Comparison of ENCODE assay signal across 8 cellular contexts in genomic region chr7:103227787-103228186, GRCh38.
A peak's percentile ranks its signal among the peaks of the same experiment; 100 is the strongest.
DNase-seq lines count a peak whose midpoint lies in the region; ATAC-seq, FAIRE-seq and TF ChIP-seq lines count a peak whose summit lies in the region.
"Not testable (repeated sequence)": the region's sequence is repeated elsewhere in the genome, so short reads cannot be mapped to it uniquely, and the experiment has no call there.

No MANE protein-coding gene starts in this region.

- H3K9me3 ChIP-seq in DOHH2 (ENCODE audit: control insufficient read depth, insufficient read depth, low read length); GM12878 (replicated peaks; ENCODE audit: control insufficient read depth, insufficient read depth, low read length): not testable (repeated sequence)

- not testable (repeated sequence) for H4K20me1 ChIP-seq in DOHH2 (ENCODE audit: control insufficient read depth, insufficient read depth, low read depth, low read length); GM12878 (ENCODE audit: control insufficient read depth, insufficient read depth)

- CTCF ChIA-PET in GM12878 (lab: Yijun Ruan, JAX) = not testable (repeated sequence)

- not testable (repeated sequence) for TF ChIP-seq CTCF in DOHH2 (IDR thresholded peaks at IDR 0.05; ENCODE audit: low read depth, low read length, poor library complexity, severe bottlenecking); GM12878 (IDR thresholded peaks at IDR 0.05 in 2 of 3, conservative IDR thresholded peaks at IDR 0.05 in 1 of 3; ENCODE audit: control insufficient read depth in 2 of 3, extremely low read depth in 1 of 3, insufficient read depth in 1 of 3, low read depth in 3 of 3, low read length in 3 of 3)

- peak overlapping the region; percentile 67 for H3K4me2 ChIP-seq in DOHH2 (ENCODE audit: low read length)
- not testable (repeated sequence) for H3K4me2 ChIP-seq in GM12878 (ENCODE audit: control insufficient read depth, insufficient read depth)

- not testable (repeated sequence) for FAIRE-seq in GM12878 (lab: Jason Lieb, UNC)

- SMC1A ChIA-PET in GM12878 (lab: Charles Lee; ENCODE audit: uncharacterized antibody, unreplicated experiment) = not testable (repeated sequence)

- ATAC-seq in GM18858 (IDR thresholded peaks at IDR 0.05; ENCODE audit: unreplicated experiment) = peak; percentile 42
- peak; percentile 68 for ATAC-seq in GM19351 (IDR thresholded peaks at IDR 0.05; ENCODE audit: unreplicated experiment)
- ATAC-seq in GM21515 (IDR thresholded peaks at IDR 0.05; ENCODE audit: unreplicated experiment) = peak; percentile 57
- peak; percentile 53 for ATAC-seq in HG02610 (IDR thresholded peaks at IDR 0.05; ENCODE audit: unreplicated experiment)
- peak; percentile 50 for ATAC-seq in HG02973 (IDR thresholded peaks at IDR 0.05; ENCODE audit: unreplicated experiment)
- peak; percentile 55 for ATAC-seq in HG03571 (IDR thresholded peaks at IDR 0.05; ENCODE audit: unreplicated experiment)
- peak; percentile 85 for ATAC-seq in GM12878

- intact Hi-C loops in GM12878 (cut with micrococcal nuclease; ENCODE audit: unreplicated experiment) = not testable (repeated sequence)

- H3F3A ChIP-seq in DOHH2 (ENCODE audit: control insufficient read depth, insufficient read depth) = not testable (repeated sequence)

- H3K36me3 ChIP-seq in DOHH2 (ENCODE audit: control insufficient read depth, low read length); GM12878 (ENCODE audit: control insufficient read depth in 2 of 2, insufficient read depth in 2 of 2, low read length in 1 of 2): not testable (repeated sequence)

- POLR2A ChIA-PET in GM12878 (lab: Charles Lee) = not testable (repeated sequence)

- not testable (repeated sequence) for H3K79me2 ChIP-seq in DOHH2 (ENCODE audit: control insufficient read depth, low read length); GM12878 (ENCODE audit: control insufficient read depth, insufficient read depth, low read length)

- DNase-seq in GM12878 (ENCODE audit: low read depth, low spot score) = not testable (repeated sequence)

- H3K9me2 ChIP-seq in DOHH2 (replicated peaks; ENCODE audit: control insufficient read depth, low read length) = not testable (repeated sequence)

- H3K4me3 ChIP-seq in DOHH2 (ENCODE audit: low read length) = peak overlapping the region; percentile 51
- H3K4me3 ChIP-seq in GM12878 = not testable (repeated sequence)

- 0% methylated on average over 1 of the region's 1 CpG for WGBS in GM12878 (ENCODE audit: insufficient coverage, insufficient replicate concordance, low lambda C conversion rate, missing lambda C conversion rate)

- H3K27me3 ChIP-seq in DOHH2 (ENCODE audit: control insufficient read depth, low read length); GM12878 (replicated peaks in 1 of 2; ENCODE audit: control insufficient read depth in 2 of 2, insufficient read depth in 2 of 2, low read length in 1 of 2): not testable (repeated sequence)

- H3K9ac ChIP-seq in GM12878 (ENCODE audit: control insufficient read depth, insufficient read depth, low read length) = not testable (repeated sequence)

- peaks cover 50% of the 10 kb centered on the region for H3K4me1 ChIP-seq in DOHH2 (ENCODE audit: control insufficient read depth, low read length)
- H3K4me1 ChIP-seq in GM12878 (ENCODE audit: control insufficient read depth, insufficient read depth, low read length) = not testable (repeated sequence)

- not testable (repeated sequence) for BruUV-seq in GM12878 (replicated peaks; lab: Mats Ljungman, UMichigan)

- peak overlapping the region; percentile 81 for H3K27ac ChIP-seq in DOHH2 (ENCODE audit: low read depth, low read length)
- H3K27ac ChIP-seq in GM12878 (ENCODE audit: control insufficient read depth, insufficient read depth) = not testable (repeated sequence)

- not testable (repeated sequence) for TF ChIP-seq EP300 in GM12878 (IDR thresholded peaks at IDR 0.05; ENCODE audit: borderline replicate concordance in 1 of 2, control insufficient read depth in 1 of 2, low read depth in 2 of 2, low read length in 2 of 2)

- TF ChIP-seq RAD21 in GM12878 (IDR thresholded peaks at IDR 0.05; ENCODE audit: insufficient read depth, low read depth, low read length) = not testable (repeated sequence)

- not testable (repeated sequence) for TF ChIP-seq POLR2A in GM12878 (IDR thresholded peaks at IDR 0.05; ENCODE audit: low read depth, low read length)

- in situ Hi-C loops in GM12878 (cut with MboI) = not testable (repeated sequence)

- H2AFZ ChIP-seq in GM12878 (ENCODE audit: control insufficient read depth, low read depth, low read length) = not testable (repeated sequence)

- RAD21 ChIA-PET in GM12878 (lab: Charles Lee; ENCODE audit: unreplicated experiment) = not testable (repeated sequence)
